In the genomic region with DNA sequence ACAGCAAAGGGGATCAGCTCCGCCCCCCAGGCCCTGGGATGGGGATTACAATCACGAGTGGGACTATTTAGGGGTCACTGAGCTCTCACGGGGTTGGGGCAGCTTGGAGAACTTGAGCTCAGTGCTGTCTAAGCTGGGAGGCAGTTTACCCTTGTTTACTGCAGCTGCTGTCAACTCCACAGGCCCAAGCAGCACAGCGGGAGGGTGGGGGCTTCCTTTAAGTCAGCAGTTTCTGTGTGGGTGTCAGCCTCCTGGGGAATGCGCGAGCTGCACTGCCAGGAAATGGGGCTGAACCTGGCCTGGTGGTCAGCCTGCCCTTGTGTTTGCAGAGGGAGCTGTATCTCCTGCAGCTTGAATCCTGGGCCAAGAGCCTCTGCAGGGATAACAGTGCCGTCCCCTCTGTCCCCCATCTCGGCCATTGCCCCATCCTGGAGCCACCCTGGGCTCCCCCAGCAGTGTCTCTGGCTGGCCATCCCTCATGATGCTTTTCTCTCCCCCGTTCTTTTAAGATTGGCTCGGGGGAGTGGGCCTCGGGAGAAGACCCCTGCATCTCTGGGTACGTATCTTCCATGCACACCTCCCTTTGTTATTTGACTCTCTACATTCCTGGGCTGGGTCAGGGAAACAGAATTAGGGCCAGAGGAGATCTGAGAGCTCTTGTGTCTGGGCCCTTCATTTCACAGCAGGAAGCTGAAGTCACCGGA, we compare ENCODE assay signal across 8 cellular contexts. TPM values are rescaled to one million over a fixed set of nuclear protein-coding genes. Genes with fewer than 3 reads are reported as not detected.
DNase-seq lines count a peak whose midpoint lies in the region; ATAC-seq and TF ChIP-seq lines count a peak whose summit lies in the region.

No MANE protein-coding gene starts in this region.

- no peak for TF ChIP-seq RAD21 in IMR-90 (IDR thresholded peaks at IDR 0.05; ENCODE audit: low read length)

- H3K4ac ChIP-seq in IMR-90 (ENCODE audit: low read depth, low read length): no peak overlapping the region

- in situ Hi-C loops in IMR-90 (cut with MboI; ENCODE audit: low sequenced_read_pairs): no loop called here

- dilution Hi-C loops in IMR-90 (cut with HindIII; ENCODE audit: low sequenced_read_pairs, unreplicated experiment): no loop called here

- TF ChIP-seq CTCF in IMR-90 (conservative IDR thresholded peaks at IDR 0.05; ENCODE audit: low read depth, low read length) (no peak), heart left ventricle (IDR thresholded peaks at IDR 0.05) (no peak), spleen (IDR thresholded peaks at IDR 0.05 in 8 of 11, conservative IDR thresholded peaks at IDR 0.05 in 3 of 11) (no peak)

- no peak overlapping the region for H3K18ac ChIP-seq in IMR-90 (ENCODE audit: low read depth, low read length)

- no peak overlapping the region for H3K9ac ChIP-seq in IMR-90 (ENCODE audit: low read depth, low read length)

- no peak overlapping the region for H3K23ac ChIP-seq in IMR-90 (ENCODE audit: low read depth, low read length)

- peak overlapping the region; percentile 15 for H2AK9ac ChIP-seq in IMR-90 (replicated peaks; ENCODE audit: low read depth, low read length, poor library complexity)

- H4K91ac ChIP-seq in IMR-90 (ENCODE audit: insufficient read depth, low read depth, low read length): no peak overlapping the region; the same call in 1 of the 2 replicates

- ATAC-seq in IMR-90 (ENCODE audit: low read depth) (peak; percentile 71), heart left ventricle (peak in 3 of 4 donors; percentile 0 to 6 (median 6))

- no peak overlapping the region; the same call in 1 of the 2 replicates for H3K4me2 ChIP-seq in IMR-90 (ENCODE audit: low read depth, low read length)

- DNase-seq in IMR-90 (peak; percentile 69), heart left ventricle (peak in 4 of 5 donors; percentile 60 to 69 (median 66)), spleen (peak; percentile 89), HPDE6-E6E7 (ENCODE audit: extremely low spot score) (no peak), pons (ENCODE audit: low spot score) (no peak), NCI-H187 (lab: John Stamatoyannopoulos, UW) (no peak), HK-2 (ENCODE audit: unreplicated experiment) (no peak)
- peak; percentile 57 for DNase-seq in activated T-cell treated with anti-CD3 and anti-CD28 coated beads, Interleukin-2, amount 50 U/mL, for 1 hour

- no peaks in the 10 kb centered on the region for H3K79me1 ChIP-seq in IMR-90 (ENCODE audit: low read depth in 1 of 2, low read length in 2 of 2)

- peaks cover 8% of the 10 kb centered on the region for H3K9me1 ChIP-seq in IMR-90 (ENCODE audit: insufficient read depth, low read length)

- H2BK15ac ChIP-seq in IMR-90 (ENCODE audit: low read depth, low read length): no peak overlapping the region; the same call in 2 of the 3 replicates

- no peaks in the 10 kb centered on the region for H3K9me3 ChIP-seq in IMR-90 (ENCODE audit: control insufficient read depth, insufficient read depth, low read length)
- H3K9me3 ChIP-seq in heart left ventricle: no peaks in the 10 kb centered on the region
- no peaks in the 10 kb centered on the region for H3K9me3 ChIP-seq in spleen

- peak overlapping the region; percentile 1; the same call in 1 of the 2 replicates for H4K5ac ChIP-seq in IMR-90 (ENCODE audit: low read depth, low read length)

- no peak overlapping the region for H2AK5ac ChIP-seq in IMR-90 (ENCODE audit: low read depth, low read length)

- H3K4me3 ChIP-seq in IMR-90 (ENCODE audit: insufficient read depth, low read depth, low read length): no peak overlapping the region
- no peak overlapping the region for H3K4me3 ChIP-seq in heart left ventricle
- peak overlapping the region in 1 of 8 donors; percentile 21 for H3K4me3 ChIP-seq in spleen

- H2BK20ac ChIP-seq in IMR-90 (ENCODE audit: low read depth, low read length): no peak overlapping the region

- H3K36me3 ChIP-seq in IMR-90 (ENCODE audit: control insufficient read depth, insufficient read depth, low read length) (no peaks in the 10 kb centered on the region), heart left ventricle (no peaks in the 10 kb centered on the region), spleen (no peaks in the 10 kb centered on the region)

- POLR2A ChIA-PET in IMR-90 (lab: Charles Lee; ENCODE audit: unreplicated experiment): no interaction called here

- H2BK5ac ChIP-seq in IMR-90 (ENCODE audit: low read depth, low read length, poor library complexity, severe bottlenecking): no peak overlapping the region

- peak overlapping the region; percentile 83 for H2AFZ ChIP-seq in IMR-90 (replicated peaks; ENCODE audit: low read length, poor library complexity)

- CTCF ChIA-PET in IMR-90 (lab: Yijun Ruan, JAX): interaction anchor here (0.8 kb wide), 1 partner anchor 15 kb away, joined by 3 read pairs; no protein-coding TSS in a partner anchor

- H4K8ac ChIP-seq in IMR-90 (ENCODE audit: low read depth in 2 of 2, low read length in 2 of 2): no peak overlapping the region

- no peak overlapping the region for H2BK120ac ChIP-seq in IMR-90 (ENCODE audit: low read depth, low read length)

- H3K27me3 ChIP-seq in IMR-90 (ENCODE audit: control insufficient read depth, insufficient read depth, low read length) (peaks cover 4% of the 10 kb centered on the region; the same call in 1 of the 2 replicates), heart left ventricle (no peaks in the 10 kb centered on the region), spleen (replicated peaks in 1 of 7) (peaks cover 0 to 29% (median 0%) of the 10 kb centered on the region in 7 donors)

- no peak overlapping the region for H3K27ac ChIP-seq in IMR-90 (ENCODE audit: insufficient read depth, low read length)
- peak overlapping the region; percentile 80 to 98 (median 88) for H3K27ac ChIP-seq in heart left ventricle
- H3K27ac ChIP-seq in spleen: peak overlapping the region; percentile 60 to 94 (median 83)

- H3K56ac ChIP-seq in IMR-90 (ENCODE audit: extremely low read depth, insufficient read depth, low read length): no peak overlapping the region

- WGBS in IMR-90 (ENCODE audit: extremely low coverage in 2 of 2, insufficient read length in 1 of 2), 2 experiments: 38% methylated on average over 6 of the region's 13 CpGs; no CpG with 5 or more reads in 1 of the 2 experiments
- WGBS in heart left ventricle, 4 donors: 21 to 25% (median 24%) methylated on average over 11 to 13 of the region's 13 CpGs
- WGBS in spleen, 5 donors: 31 to 44% (median 37%) methylated on average over 11 to 13 of the region's 13 CpGs

- intact Hi-C loops in IMR-90 (cut with micrococcal nuclease) (no loop called here), heart left ventricle (cut with DNase I) (loop anchor here in 6 of 10 donors (2.0 to 10.0 kb wide), 6 partner anchors 30 to 106 kb away; partner anchors contain the start of genes CLIP4 (in 2 of the 6) and TOGARAM2 (in 1 of the 6)), spleen (cut with DNase I; ENCODE audit: low total_unique reads) (no loop called here)

- no TSS peak for BruUV-seq in IMR-90 (replicated peaks; lab: Mats Ljungman, UMichigan)

- no peak for TF ChIP-seq POLR2A in IMR-90 (IDR thresholded peaks at IDR 0.05; ENCODE audit: low read depth, low read length)
- TF ChIP-seq POLR2A in heart left ventricle (IDR thresholded peaks at IDR 0.05): no peak
- TF ChIP-seq POLR2A in spleen (IDR thresholded peaks at IDR 0.05): no peak

- H3K4me1 ChIP-seq in IMR-90 (ENCODE audit: control insufficient read depth, insufficient read depth, low read length): peaks cover 18% of the 10 kb centered on the region
- peaks cover 6 to 70% (median 54%) of the 10 kb centered on the region in 12 donors for H3K4me1 ChIP-seq in heart left ventricle
- H3K4me1 ChIP-seq in spleen: peaks cover 40 to 83% (median 64%) of the 10 kb centered on the region in 6 donors

- no peaks in the 10 kb centered on the region; the same call in 1 of the 2 replicates for H4K20me1 ChIP-seq in IMR-90 (ENCODE audit: insufficient read depth, low read length)

- H3K14ac ChIP-seq in IMR-90 (replicated peaks; ENCODE audit: low read depth, low read length): no peak overlapping the region

TF ChIP-seq in IMR-90, 13 proteins besides CTCF, POLR2A, EP300 and RAD21:
- TF ChIP-seq FOS (IDR thresholded peaks at IDR 0.05; ENCODE audit: low read depth, low read length) (no peak), NFE2L2 (IDR thresholded peaks at IDR 0.05; ENCODE audit: low read depth, low read length) (no peak), RCOR1 (IDR thresholded peaks at IDR 0.05; ENCODE audit: insufficient replicate concordance, low read length) (no peak), MAZ (IDR thresholded peaks at IDR 0.05; ENCODE audit: borderline replicate concordance, low read depth, low read length) (peak; percentile 60; the same call in 1 of the 2 replicates), MAFK (IDR thresholded peaks at IDR 0.05; ENCODE audit: low read depth, low read length) (peak; percentile 37; the same call in 1 of the 2 replicates)

RNA-seq across cellular contexts. Expression of gene TOGARAM2, which starts 30.0 kb away (rescaled TPM):
- under 0.01 and 0.28 TPM in 2 replicates for total RNA-seq in IMR-90 (2012; rRNA removed)
- polyA plus RNA-seq in IMR-90 (2012; rRNA removed): 0.32 and 0.38 TPM in 2 replicates
- 0.21 and 0.29 TPM in 2 replicates for polyA plus RNA-seq in IMR-90 (2012; cell fraction: cytosol; rRNA removed)
- 2.2 and 2.7 TPM in 2 replicates for polyA plus RNA-seq in IMR-90 (2012; cell fraction: nucleus; rRNA removed; ENCODE audit: low replicate concordance)
- total RNA-seq in heart left ventricle: 10 to 100 TPM in 3 of 9 donors, 1 to 10 TPM in 5, under 1 TPM in 1; 0.24 to 23.5 (median 6.2) TPM
- polyA plus RNA-seq in heart left ventricle: 10 to 100 TPM in 1 of 2 donors, 1 to 10 TPM in 1; 5.5 to 23.9 TPM
- total RNA-seq in spleen: 10 to 100 TPM in 4 of 7 donors, 1 to 10 TPM in 3; 3.1 to 19.9 (median 11.7) TPM
- 1 to 10 TPM; 3.0 to 9.0 (median 7.4) TPM for polyA plus RNA-seq in spleen

Comparison
In these comparisons a context has a peak if more than half of its experiments do, and no peak if none do; other contexts are left out.
1. DNase-seq: peak in IMR-90 (single experiment), activated T-cell treated with anti-CD3 and anti-CD28 coated beads, Interleukin-2, amount 50 U/mL, for 1 hour (single experiment), heart left ventricle (4 of 5) and spleen (single experiment); none in HPDE6-E6E7 (single experiment), pons (single experiment), NCI-H187 (0 of 2) and HK-2 (single experiment).
2. intact Hi-C loops: an anchor here in heart left ventricle (2.0 to 10.0 kb wide); none called in IMR-90 and spleen.